Comparison of ENCODE assay signal across 8 cellular contexts in the genomic region with DNA sequence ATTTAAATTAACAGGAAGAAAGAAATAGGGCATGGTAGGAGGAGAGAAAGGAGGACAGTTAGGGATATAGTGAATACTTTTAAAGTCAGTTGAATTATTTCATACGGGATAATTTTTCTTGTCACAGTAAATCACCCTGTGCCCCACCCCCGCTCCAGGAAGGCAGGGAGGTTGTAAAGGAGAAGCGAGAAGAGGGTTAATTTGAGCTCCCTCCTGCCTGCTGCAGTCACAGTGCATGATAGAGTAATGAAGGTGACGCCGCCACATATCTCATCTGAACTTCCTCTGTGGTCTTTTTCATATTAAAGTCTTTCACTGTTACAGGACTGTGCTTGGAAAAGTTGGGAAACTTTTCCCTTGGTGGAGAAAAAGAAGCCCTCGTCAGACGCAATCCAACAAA.
DNase-seq lines count a peak whose midpoint lies in the region.

No MANE protein-coding gene starts in this region.

- H3K27ac ChIP-seq in stomach smooth muscle (ENCODE audit: low read length): peak overlapping the region; percentile 60

- peak overlapping the region; percentile 90 to 95 for H3K4me3 ChIP-seq in stomach smooth muscle (ENCODE audit: low read length in 2 of 2)

- peaks cover 41% of the 10 kb centered on the region for H3K4me1 Mint-ChIP-seq in activated naive CD8-positive, alpha-beta T cell (ENCODE audit: low read depth)

- no peaks in the 10 kb centered on the region for H3K9me3 Mint-ChIP-seq in activated naive CD8-positive, alpha-beta T cell (ENCODE audit: low read depth)

- H3K4me1 ChIP-seq in stomach smooth muscle (ENCODE audit: control insufficient read depth, insufficient read depth, low read length): peaks cover 20% of the 10 kb centered on the region

- H3K9me3 ChIP-seq in stomach smooth muscle (ENCODE audit: control insufficient read depth in 2 of 2, low read length in 2 of 2): no peaks in the 10 kb centered on the region

- H3K27ac Mint-ChIP-seq in activated naive CD8-positive, alpha-beta T cell: peak overlapping the region; percentile 77

- DNase-seq in activated CD4-positive, alpha-beta T cell treated with anti-CD3 and anti-CD28 coated beads for 48 hours: peak; percentile 6
- no peak for DNase-seq in activated CD4-positive, alpha-beta T cell treated with anti-CD3 and anti-CD28 coated beads, Interleukin-2, amount 50 U/mL, for 4 hours
- peak; percentile 12 for DNase-seq in iPS-NIHi7 (ENCODE audit: extremely low spot score)
- DNase-seq in NCI-H1092 (lab: John Stamatoyannopoulos, UW): no peak
- DNase-seq in COLO829 (ENCODE audit: low spot score): no peak
- no peak for DNase-seq in activated CD4-positive, CD25-positive, alpha-beta regulatory T cell (lab: John Stamatoyannopoulos, UW)

- H3K27me3 Mint-ChIP-seq in activated naive CD8-positive, alpha-beta T cell: no peaks in the 10 kb centered on the region

- peak overlapping the region; percentile 96 for H3K4me3 Mint-ChIP-seq in activated naive CD8-positive, alpha-beta T cell

- H3K36me3 ChIP-seq in stomach smooth muscle (ENCODE audit: control insufficient read depth in 2 of 2, insufficient read depth in 2 of 2, low read length in 2 of 2): no peaks in the 10 kb centered on the region

- peak overlapping the region; percentile 73 to 81 for H3K9ac ChIP-seq in stomach smooth muscle (ENCODE audit: low read length in 2 of 2)

- no peaks in the 10 kb centered on the region for H3K36me3 Mint-ChIP-seq in activated naive CD8-positive, alpha-beta T cell

- peaks cover 0 to 4% of the 10 kb centered on the region in 2 donors for H3K27me3 ChIP-seq in stomach smooth muscle (ENCODE audit: control insufficient read depth in 1 of 2, insufficient read depth in 2 of 2, low read length in 2 of 2)

Comparison
In these comparisons a context has a peak if more than half of its experiments do, and no peak if none do; other contexts are left out.
1. DNase-seq: peak in activated CD4-positive, alpha-beta T cell treated with anti-CD3 and anti-CD28 coated beads for 48 hours (single experiment) and iPS-NIHi7 (single experiment); none in activated CD4-positive, alpha-beta T cell treated with anti-CD3 and anti-CD28 coated beads, Interleukin-2, amount 50 U/mL, for 4 hours (0 of 2), NCI-H1092 (single experiment), COLO829 (single experiment) and activated CD4-positive, CD25-positive, alpha-beta regulatory T cell (0 of 4).